16 cellular contexts compared by ENCODE assay signal in genomic region chr2:70367722-70368323, GRCh38.
DNase-seq lines count a peak whose midpoint lies in the region; ATAC-seq and TF ChIP-seq lines count a peak whose summit lies in the region.
"Had no signal": no experiment of that assay in that cellular context is flagged by ENCODE, and none has a peak within 500 bp of the region (broad histone marks: within the 10 kb centered on the region; RNA-seq: fewer than 3 reads in every experiment).

No MANE protein-coding gene starts in this region.

- H3K9me3 ChIP-seq in SJCRH30 (replicated peaks) = no peaks in the 10 kb centered on the region
- no peaks in the 10 kb centered on the region for H3K9me3 ChIP-seq in thyroid gland
- H3K9me3 ChIP-seq in prostate gland = no peaks in the 10 kb centered on the region

- 56 to 59% methylated on average over 8 of the region's 8 CpGs for WGBS in thyroid gland, 2 donors
- 49% methylated on average over 8 of the region's 8 CpGs for WGBS in prostate gland

- H3K4me1 ChIP-seq in SJCRH30 (no peaks in the 10 kb centered on the region), thyroid gland (no peaks in the 10 kb centered on the region), prostate gland (replicated peaks) (no peaks in the 10 kb centered on the region)

- H3K27ac ChIP-seq in SJCRH30 = no peak overlapping the region
- H3K27ac ChIP-seq in thyroid gland = no peak overlapping the region
- no peak overlapping the region for H3K27ac ChIP-seq in prostate gland

- peaks cover 0 to 2% of the 10 kb centered on the region in 2 donors for H3K36me3 Mint-ChIP-seq in stimulated activated naive B cell treated with anti-CD40 and anti-IgM and Interleukin-4, amounts not matched to agents 10 μg/mL and 1 μg/mL and 100 μg/mL, for 72 hours
- H3K36me3 Mint-ChIP-seq: activated CD8-positive, alpha-beta memory T cell treated with anti-CD3 and anti-CD28 coated beads, Interleukin-2, amount 10 ng/mL, durations not matched to agents 7 days and 5 days; activated naive CD4-positive, alpha-beta T cell treated with anti-CD3 and anti-CD28 coated beads, Interleukin-2, amount 50 U/mL, for 24 hours; stimulated activated memory B cell treated with anti-CD40 and anti-IgM and Interleukin-4, amounts not matched to agents 10 μg/mL and 1 μg/mL and 100 μg/mL, for 72 hours had no signal

- TF ChIP-seq CTCF in thyroid gland (IDR thresholded peaks at IDR 0.05) (no peak), prostate gland (IDR thresholded peaks at IDR 0.05) (no peak)

- no peak overlapping the region for H3K4me3 Mint-ChIP-seq in stimulated activated naive B cell treated with anti-CD40 and anti-IgM and Interleukin-4, amounts not matched to agents 10 μg/mL and 1 μg/mL and 100 μg/mL, for 72 hours
- H3K4me3 Mint-ChIP-seq: activated CD8-positive, alpha-beta memory T cell treated with anti-CD3 and anti-CD28 coated beads, Interleukin-2, amount 10 ng/mL, durations not matched to agents 7 days and 5 days; activated naive CD4-positive, alpha-beta T cell treated with anti-CD3 and anti-CD28 coated beads, Interleukin-2, amount 50 U/mL, for 24 hours; immature natural killer cell; naive thymus-derived CD4-positive, alpha-beta T cell; stimulated activated memory B cell treated with anti-CD40 and anti-IgM and Interleukin-4, amounts not matched to agents 10 μg/mL and 1 μg/mL and 100 μg/mL, for 72 hours had no signal

- no peaks in the 10 kb centered on the region for H3K27me3 ChIP-seq in SJCRH30
- no peaks in the 10 kb centered on the region for H3K27me3 ChIP-seq in thyroid gland
- H3K27me3 ChIP-seq in prostate gland (replicated peaks; ENCODE audit: insufficient read depth) = no peaks in the 10 kb centered on the region

- ATAC-seq in stimulated activated naive B cell treated with anti-CD40 and anti-IgM and Interleukin-4, amounts not matched to agents 10 μg/mL and 1 μg/mL and 100 μg/mL, for 72 hours (replicated peaks) = no peak
- ATAC-seq: activated CD8-positive, alpha-beta memory T cell treated with anti-CD3 and anti-CD28 coated beads, Interleukin-2, amount 10 ng/mL, durations not matched to agents 7 days and 5 days; naive thymus-derived CD4-positive, alpha-beta T cell; right cardiac atrium; stimulated activated memory B cell treated with anti-CD40 and anti-IgM and Interleukin-4, amounts not matched to agents 10 μg/mL and 1 μg/mL and 100 μg/mL, for 72 hours had no signal

- H3K4me1 Mint-ChIP-seq in stimulated activated naive B cell treated with anti-CD40 and anti-IgM and Interleukin-4, amounts not matched to agents 10 μg/mL and 1 μg/mL and 100 μg/mL, for 72 hours = no peaks in the 10 kb centered on the region
- H3K4me1 Mint-ChIP-seq: activated CD8-positive, alpha-beta memory T cell treated with anti-CD3 and anti-CD28 coated beads, Interleukin-2, amount 10 ng/mL, durations not matched to agents 7 days and 5 days; immature natural killer cell; stimulated activated memory B cell treated with anti-CD40 and anti-IgM and Interleukin-4, amounts not matched to agents 10 μg/mL and 1 μg/mL and 100 μg/mL, for 72 hours had no signal

- H3K27ac Mint-ChIP-seq in stimulated activated naive B cell treated with anti-CD40 and anti-IgM and Interleukin-4, amounts not matched to agents 10 μg/mL and 1 μg/mL and 100 μg/mL, for 72 hours = no peak overlapping the region
- H3K27ac Mint-ChIP-seq: activated CD8-positive, alpha-beta memory T cell treated with anti-CD3 and anti-CD28 coated beads, Interleukin-2, amount 10 ng/mL, durations not matched to agents 7 days and 5 days; activated naive CD4-positive, alpha-beta T cell treated with anti-CD3 and anti-CD28 coated beads, Interleukin-2, amount 50 U/mL, for 24 hours; immature natural killer cell; stimulated activated memory B cell treated with anti-CD40 and anti-IgM and Interleukin-4, amounts not matched to agents 10 μg/mL and 1 μg/mL and 100 μg/mL, for 72 hours had no signal

- H3K9me3 Mint-ChIP-seq in stimulated activated naive B cell treated with anti-CD40 and anti-IgM and Interleukin-4, amounts not matched to agents 10 μg/mL and 1 μg/mL and 100 μg/mL, for 72 hours = peaks cover 0 to 8% of the 10 kb centered on the region in 2 donors
- H3K9me3 Mint-ChIP-seq: immature natural killer cell; stimulated activated memory B cell treated with anti-CD40 and anti-IgM and Interleukin-4, amounts not matched to agents 10 μg/mL and 1 μg/mL and 100 μg/mL, for 72 hours had no signal

- H3K4me3 ChIP-seq in SJCRH30 (no peak overlapping the region), thyroid gland (replicated peaks in 1 of 3) (no peak overlapping the region), prostate gland (no peak overlapping the region)

- DNase-seq in NCI-H748 (lab: John Stamatoyannopoulos, UW; ENCODE audit: unreplicated experiment) (peak; percentile 24), NCI-H748 treated with DMSO at 0.1 percent for 48 hours (lab: John Stamatoyannopoulos, UW) (no peak), SJCRH30 (peak; percentile 9 to 21), fibroblast of the conjunctiva (ENCODE audit: low read depth) (peak; percentile 16), thyroid gland (peak; percentile 7 to 12), prostate gland (ENCODE audit: low spot score) (no peak), DMS114 treated with DMSO at 0.1 percent for 48 hours (lab: John Stamatoyannopoulos, UW; ENCODE audit: unreplicated experiment) (no peak)
- DNase-seq in stimulated activated naive B cell treated with anti-CD40 and anti-IgM and Interleukin-4, amounts not matched to agents 10 μg/mL and 1 μg/mL and 100 μg/mL, for 72 hours = no peak
- DNase-seq: activated CD8-positive, alpha-beta memory T cell treated with anti-CD3 and anti-CD28 coated beads, Interleukin-2, amount 10 ng/mL, durations not matched to agents 7 days and 5 days; immature natural killer cell; MV-4-11; naive thymus-derived CD4-positive, alpha-beta T cell; right cardiac atrium; stimulated activated CD4-positive, alpha-beta T cell treated with anti-CD3 and anti-CD28 coated beads, Interleukin-4, amount 100 ng/mL, for 24 hours had no signal

- peaks cover 6 to 12% of the 10 kb centered on the region in 2 donors for H3K27me3 Mint-ChIP-seq in stimulated activated naive B cell treated with anti-CD40 and anti-IgM and Interleukin-4, amounts not matched to agents 10 μg/mL and 1 μg/mL and 100 μg/mL, for 72 hours
- H3K27me3 Mint-ChIP-seq: activated naive CD4-positive, alpha-beta T cell treated with anti-CD3 and anti-CD28 coated beads, Interleukin-2, amount 50 U/mL, for 24 hours had no signal

- TF ChIP-seq POLR2A in thyroid gland (IDR thresholded peaks at IDR 0.05) = no peak
- TF ChIP-seq POLR2A in prostate gland (IDR thresholded peaks at IDR 0.05) = no peak

- intact Hi-C loops in thyroid gland (cut with DNase I) = no loop called here
- intact Hi-C loops in prostate gland (cut with DNase I) = no loop called here

- H3K36me3 ChIP-seq in SJCRH30 (no peaks in the 10 kb centered on the region), thyroid gland (no peaks in the 10 kb centered on the region), prostate gland (no peaks in the 10 kb centered on the region)

Comparison
In these comparisons a context has a peak if more than half of its experiments do, and no peak if none do; other contexts are left out.
1. DNase-seq: peak in NCI-H748 (single experiment), SJCRH30 (2 of 2), fibroblast of the conjunctiva (single experiment) and thyroid gland (2 of 2); none in NCI-H748 treated with DMSO at 0.1 percent for 48 hours (single experiment), stimulated activated naive B cell treated with anti-CD40 and anti-IgM and Interleukin-4, amounts not matched to agents 10 μg/mL and 1 μg/mL and 100 μg/mL, for 72 hours (single experiment), prostate gland (single experiment) and DMS114 treated with DMSO at 0.1 percent for 48 hours (single experiment).